In the genomic region with DNA sequence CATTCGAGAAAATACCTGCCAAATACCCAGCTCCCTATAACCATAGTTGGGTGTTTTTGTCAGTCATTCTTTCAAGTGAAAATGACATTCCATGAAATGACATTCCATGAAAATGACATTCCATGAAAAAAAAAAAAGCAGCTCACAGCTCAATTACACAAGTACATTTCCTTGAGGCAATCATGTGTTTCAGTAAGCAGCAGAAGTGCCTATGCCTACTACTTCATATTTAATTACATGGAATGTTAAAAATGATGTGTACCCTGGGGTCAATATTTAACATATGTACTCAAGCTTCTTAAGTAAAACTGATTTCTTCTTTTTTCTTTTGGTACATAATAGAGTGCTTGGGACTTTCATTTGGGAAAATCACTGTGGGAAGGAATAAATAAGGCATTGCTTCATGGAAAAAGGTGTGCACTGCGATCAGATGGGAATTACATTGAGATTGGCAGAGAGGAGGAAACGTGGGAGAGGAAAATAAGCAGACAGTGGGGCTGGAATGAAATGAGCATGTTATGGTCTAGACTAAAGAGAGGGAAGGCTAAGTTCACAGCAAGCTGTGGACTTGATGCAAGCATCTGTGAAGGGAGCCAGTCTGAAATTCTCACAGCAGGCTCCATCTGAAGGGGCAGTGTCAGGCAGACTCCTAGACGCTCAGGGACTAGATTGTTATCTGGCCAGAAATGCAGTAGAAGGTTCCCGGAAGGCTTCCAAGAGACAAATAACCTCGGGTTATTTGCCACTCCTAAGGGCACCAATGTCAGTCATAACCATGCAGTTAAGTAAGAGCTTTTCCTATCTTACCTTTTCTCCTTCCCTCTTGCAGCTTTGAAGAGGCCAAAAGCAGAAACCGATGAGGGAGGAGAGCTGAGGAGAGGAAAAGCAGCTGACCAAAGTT, we compare ENCODE assay signal across 14 cellular contexts. TPM values are rescaled to one million over a fixed set of nuclear protein-coding genes. Genes with fewer than 3 reads are reported as not detected.
DNase-seq lines count a peak whose midpoint lies in the region; ATAC-seq and TF ChIP-seq lines count a peak whose summit lies in the region.
"Had no signal": no experiment of that assay in that cellular context is flagged by ENCODE, and none has a peak within 500 bp of the region (broad histone marks: within the 10 kb centered on the region; RNA-seq: fewer than 3 reads in every experiment).

No MANE protein-coding gene starts in this region.

- TF ChIP-seq CTCF in parathyroid adenoma (IDR thresholded peaks at IDR 0.05) (no peak), spleen (IDR thresholded peaks at IDR 0.05 in 8 of 11, conservative IDR thresholded peaks at IDR 0.05 in 3 of 11) (no peak), GM13976 (IDR thresholded peaks at IDR 0.05; ENCODE audit: borderline replicate concordance, control extremely low read depth, extremely low read depth, insufficient read depth, missing control alignments) (no peak)

- H3K4me1 ChIP-seq in parathyroid adenoma = no peaks in the 10 kb centered on the region
- no peaks in the 10 kb centered on the region for H3K4me1 ChIP-seq in spleen
- H3K4me1 ChIP-seq: stomach had no signal

- H3K27ac ChIP-seq in parathyroid adenoma (no peak overlapping the region), spleen (no peak overlapping the region)
- H3K27ac ChIP-seq: stomach had no signal

- H3K9me3 ChIP-seq in parathyroid adenoma (ENCODE audit: control insufficient read depth, low read length) (no peaks in the 10 kb centered on the region), spleen (no peaks in the 10 kb centered on the region)
- H3K9me3 ChIP-seq: stomach had no signal

- no peak for TF ChIP-seq POLR2A in spleen (IDR thresholded peaks at IDR 0.05)

- DNase-seq in DMS79 treated with DMSO at 0.1 percent for 48 hours (lab: John Stamatoyannopoulos, UW) (peak; percentile 29), OCI-M1 (lab: John Stamatoyannopoulos, UW) (peak; percentile 49), fibroblast of gingiva (ENCODE audit: low read depth) (peak; percentile 14), spleen (no peak), GM13976 (ENCODE audit: low spot score) (no peak)
- DNase-seq: activated CD4-positive, CD25-positive, alpha-beta regulatory T cell; activated CD8-positive, alpha-beta memory T cell treated with anti-CD3 and anti-CD28 coated beads, Interleukin-2, amount 50 U/mL, for 48 hours; CD4-positive, alpha-beta memory T cell; NCI-H1105 treated with DMSO at 0.1 percent for 48 hours; NCI-H526; stomach had no signal

- no peaks in the 10 kb centered on the region for H3K36me3 ChIP-seq in parathyroid adenoma (ENCODE audit: control insufficient read depth, insufficient read depth, low read length)
- H3K36me3 ChIP-seq in spleen = no peaks in the 10 kb centered on the region
- H3K36me3 ChIP-seq: stomach had no signal

- in situ Hi-C loops in GM13976 (cut with MboI; ENCODE audit: low sequenced_read_pairs, unreplicated experiment) = no loop called here

- no peak overlapping the region for H3K4me2 ChIP-seq in parathyroid adenoma (ENCODE audit: low read length)

- no peak overlapping the region for H3K9ac ChIP-seq in parathyroid adenoma

- H3K79me2 ChIP-seq in parathyroid adenoma = no peaks in the 10 kb centered on the region

- H3K27me3 ChIP-seq in parathyroid adenoma (ENCODE audit: control insufficient read depth, insufficient read depth, low read length) = no peaks in the 10 kb centered on the region
- H3K27me3 ChIP-seq in spleen (replicated peaks in 1 of 7) = no peaks in the 10 kb centered on the region
- H3K27me3 ChIP-seq: stomach had no signal

- no peak for ATAC-seq in GM21526 (IDR thresholded peaks at IDR 0.05; ENCODE audit: low FRiP score, unreplicated experiment)
- ATAC-seq: activated naive CD4-positive, alpha-beta T cell treated with anti-CD3 and anti-CD28 coated beads, Interleukin-2, amount 50 U/mL, for 72 hours had no signal

- H3K4me3 ChIP-seq in parathyroid adenoma (ENCODE audit: low read depth, low read length) (no peak overlapping the region), spleen (no peak overlapping the region)
- H3K4me3 ChIP-seq: stomach had no signal

- WGBS in spleen, 5 donors = 65 to 75% (median 68%) methylated on average over 7 of the region's 7 CpGs

- peak overlapping the region; percentile 1 for H2AFZ ChIP-seq in parathyroid adenoma

- intact Hi-C loops in spleen (cut with DNase I; ENCODE audit: low total_unique reads) = no loop called here

RNA-seq across cellular contexts. Expression of gene SPATA9, which starts 15.2 kb away (rescaled TPM):
- total RNA-seq in spleen = 1 to 10 TPM in 3 of 7 donors, under 1 TPM in 3, not detected in 1; 0.23 to 2.1 (median 1.0) TPM
- polyA plus RNA-seq in spleen = 1 to 10 TPM in 2 of 3 donors, under 1 TPM in 1; 0.70 to 2.8 (median 1.1) TPM
- total RNA-seq: activated naive CD4-positive, alpha-beta T cell treated with anti-CD3 and anti-CD28 coated beads, Interleukin-2, amount 50 U/mL, for 72 hours; CD4-positive, alpha-beta memory T cell had no signal

RNA-seq across cellular contexts. Expression of gene RHOBTB3, which starts 33.1 kb away (rescaled TPM):
- total RNA-seq in spleen = 10 to 100 TPM; 33.2 to 71.1 (median 43.5) TPM
- polyA plus RNA-seq in spleen = 1 to 10 TPM; 4.5 to 9.0 (median 5.2) TPM

RNA-seq across cellular contexts. Expression of gene RFESD, which starts 51.5 kb away (rescaled TPM):
- 1 to 10 TPM; 2.2 to 6.5 (median 3.6) TPM for total RNA-seq in spleen
- 1 to 10 TPM; 1.3 to 3.2 (median 2.5) TPM for polyA plus RNA-seq in spleen

Comparison
In these comparisons a context has a peak if more than half of its experiments do, and no peak if none do; other contexts are left out.
1. DNase-seq: peak in DMS79 treated with DMSO at 0.1 percent for 48 hours (single experiment), OCI-M1 (single experiment) and fibroblast of gingiva (single experiment); none in spleen (single experiment) and GM13976 (single experiment).